Comparison of ENCODE assay signal across 18 cellular contexts in the genomic region with DNA sequence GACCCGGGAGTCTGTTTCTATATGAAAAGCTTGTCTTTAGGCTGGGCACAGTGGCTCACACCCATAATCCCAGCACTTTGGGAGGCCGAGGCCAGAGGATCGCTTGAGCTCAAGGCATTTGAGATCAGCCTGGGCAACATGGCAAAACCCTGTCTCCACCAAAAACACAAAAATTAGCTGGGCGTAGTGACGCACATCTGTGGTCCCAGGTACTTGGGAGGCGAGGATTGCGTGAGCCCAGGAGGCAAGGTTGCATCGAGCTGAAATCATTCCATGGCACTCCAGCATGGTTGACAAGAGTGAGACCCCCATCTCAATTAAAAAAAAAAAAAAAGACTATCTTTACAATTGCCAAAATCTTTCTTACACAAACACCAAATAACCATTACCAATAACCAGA. TPM values are rescaled to one million over a fixed set of nuclear protein-coding genes. Genes with fewer than 3 reads are reported as not detected.
DNase-seq lines count a peak whose midpoint lies in the region; ATAC-seq and TF ChIP-seq lines count a peak whose summit lies in the region.
"Had no signal": no experiment of that assay in that cellular context is flagged by ENCODE, and none has a peak within 500 bp of the region (broad histone marks: within the 10 kb centered on the region; RNA-seq: fewer than 3 reads in every experiment).

No MANE protein-coding gene starts in this region.

- no peaks in the 10 kb centered on the region for H3K9me3 Mint-ChIP-seq in activated naive CD4-positive, alpha-beta T cell treated with anti-CD3 and anti-CD28 coated beads, Interleukin-2, amount 50 U/mL, for 24 hours
- no peaks in the 10 kb centered on the region for H3K9me3 Mint-ChIP-seq in activated naive CD4-positive, alpha-beta T cell treated with anti-CD3 and anti-CD28 coated beads for 36 hours
- no peaks in the 10 kb centered on the region for H3K9me3 Mint-ChIP-seq in activated CD4-positive, alpha-beta memory T cell treated with anti-CD3 and anti-CD28 coated beads, Interleukin-2, amount 10 ng/mL, durations not matched to agents 7 days and 5 days
- no peaks in the 10 kb centered on the region for H3K9me3 Mint-ChIP-seq in immature natural killer cell
- H3K9me3 Mint-ChIP-seq in type B pancreatic cell: no peaks in the 10 kb centered on the region

- TF ChIP-seq CTCF in type B pancreatic cell (conservative IDR thresholded peaks at IDR 0.05): no peak
- TF ChIP-seq CTCF in foreskin keratinocyte (conservative IDR thresholded peaks at IDR 0.05): no peak

- POLR2A ChIA-PET in activated CD4-positive, alpha-beta memory T cell treated with anti-CD3 and anti-CD28 coated beads, Interleukin-2, amount 10 ng/mL, durations not matched to agents 7 days and 5 days (lab: Charles Lee): interaction anchor here (1.0 to 10.7 kb wide), 8 partner anchors 12 to 125 kb away, joined by 3 to 164 read pairs (median 8); a partner anchor contains a TSS

- H3K4me3 Mint-ChIP-seq in activated naive CD4-positive, alpha-beta T cell treated with anti-CD3 and anti-CD28 coated beads, Interleukin-2, amount 50 U/mL, for 24 hours: peak overlapping the region; percentile 30
- no peak overlapping the region for H3K4me3 Mint-ChIP-seq in activated naive CD4-positive, alpha-beta T cell treated with anti-CD3 and anti-CD28 coated beads for 36 hours
- peak overlapping the region; percentile 89 for H3K4me3 Mint-ChIP-seq in activated CD4-positive, alpha-beta memory T cell treated with anti-CD3 and anti-CD28 coated beads, Interleukin-2, amount 10 ng/mL, durations not matched to agents 7 days and 5 days
- H3K4me3 Mint-ChIP-seq in immature natural killer cell (peak overlapping the region in 2 of 5 donors; percentile 12 to 95), type B pancreatic cell (peak overlapping the region; percentile 93)

- H3K27me3 ChIP-seq in foreskin keratinocyte: no peaks in the 10 kb centered on the region

- CTCF ChIA-PET in activated naive CD4-positive, alpha-beta T cell treated with anti-CD3 and anti-CD28 coated beads for 36 hours (lab: Charles Lee): interaction anchor here (0.9 to 1.7 kb wide), 3 partner anchors 12 to 64 kb away, joined by 3 to 7 read pairs (median 4); a partner anchor contains a TSS
- CTCF ChIA-PET in activated CD4-positive, alpha-beta memory T cell treated with anti-CD3 and anti-CD28 coated beads, Interleukin-2, amount 10 ng/mL, durations not matched to agents 7 days and 5 days (lab: Charles Lee): interaction anchor here (0.6 to 3.3 kb wide), 5 partner anchors 12 to 63 kb away, joined by 3 to 17 read pairs (median 12); a partner anchor contains a TSS

- H3K27ac Mint-ChIP-seq in activated naive CD4-positive, alpha-beta T cell treated with anti-CD3 and anti-CD28 coated beads, Interleukin-2, amount 50 U/mL, for 24 hours: peak overlapping the region; percentile 69
- no peak overlapping the region for H3K27ac Mint-ChIP-seq in activated naive CD4-positive, alpha-beta T cell treated with anti-CD3 and anti-CD28 coated beads for 36 hours
- H3K27ac Mint-ChIP-seq in activated CD4-positive, alpha-beta memory T cell treated with anti-CD3 and anti-CD28 coated beads, Interleukin-2, amount 10 ng/mL, durations not matched to agents 7 days and 5 days: peak overlapping the region; percentile 88
- H3K27ac Mint-ChIP-seq in immature natural killer cell (peak overlapping the region; percentile 43 to 98 (median 94)), type B pancreatic cell (peak overlapping the region; percentile 98)

- peaks cover 82% of the 10 kb centered on the region for H3K4me1 Mint-ChIP-seq in activated naive CD4-positive, alpha-beta T cell treated with anti-CD3 and anti-CD28 coated beads, Interleukin-2, amount 50 U/mL, for 24 hours
- H3K4me1 Mint-ChIP-seq in activated naive CD4-positive, alpha-beta T cell treated with anti-CD3 and anti-CD28 coated beads for 36 hours (ENCODE audit: low read depth): peaks cover 73% of the 10 kb centered on the region
- H3K4me1 Mint-ChIP-seq in activated CD4-positive, alpha-beta memory T cell treated with anti-CD3 and anti-CD28 coated beads, Interleukin-2, amount 10 ng/mL, durations not matched to agents 7 days and 5 days: peaks cover 78% of the 10 kb centered on the region
- H3K4me1 Mint-ChIP-seq in immature natural killer cell (peaks cover 53 to 70% of the 10 kb centered on the region in 2 donors), type B pancreatic cell (ENCODE audit: unreplicated experiment) (peaks cover 17% of the 10 kb centered on the region)

- intact Hi-C loops in activated naive CD4-positive, alpha-beta T cell treated with anti-CD3 and anti-CD28 coated beads for 36 hours (cut with micrococcal nuclease): no loop called here

- no peak overlapping the region for H3K27ac ChIP-seq in foreskin keratinocyte
- H3K27ac ChIP-seq: psoas muscle had no signal

- no peak for DNase-seq in activated naive CD4-positive, alpha-beta T cell treated with anti-CD3 and anti-CD28 coated beads for 36 hours
- no peak for DNase-seq in activated CD4-positive, alpha-beta memory T cell treated with anti-CD3 and anti-CD28 coated beads, Interleukin-2, amount 10 ng/mL, durations not matched to agents 7 days and 5 days
- DNase-seq in immature natural killer cell (no peak), type B pancreatic cell (ENCODE audit: extremely low spot score, unreplicated experiment) (no peak), foreskin keratinocyte (no peak), NCI-H2196 (lab: John Stamatoyannopoulos, UW; ENCODE audit: unreplicated experiment) (no peak), D341Med (ENCODE audit: low spot score) (no peak)
- DNase-seq: DMS 273 treated with DMSO at 0.1 percent for 48 hours, hippocampal formation, left colon, NCI-H2081, psoas muscle had no signal

- no peaks in the 10 kb centered on the region for H3K27me3 Mint-ChIP-seq in activated naive CD4-positive, alpha-beta T cell treated with anti-CD3 and anti-CD28 coated beads, Interleukin-2, amount 50 U/mL, for 24 hours
- H3K27me3 Mint-ChIP-seq in activated naive CD4-positive, alpha-beta T cell treated with anti-CD3 and anti-CD28 coated beads for 36 hours (ENCODE audit: low read depth): no peaks in the 10 kb centered on the region
- H3K27me3 Mint-ChIP-seq in activated CD4-positive, alpha-beta memory T cell treated with anti-CD3 and anti-CD28 coated beads, Interleukin-2, amount 10 ng/mL, durations not matched to agents 7 days and 5 days: no peaks in the 10 kb centered on the region
- H3K27me3 Mint-ChIP-seq in immature natural killer cell (ENCODE audit: low read depth in 3 of 3) (peaks cover 0 to 15% (median 3%) of the 10 kb centered on the region in 3 donors), type B pancreatic cell (no peaks in the 10 kb centered on the region)

- no peak for ATAC-seq in foreskin keratinocyte
- ATAC-seq: activated CD4-positive, CD25-positive, alpha-beta regulatory T cell treated with anti-CD3 and anti-CD28 coated beads, Interleukin-2, amount 50 U/mL, for 24 hours; esophagus mucosa; left colon; psoas muscle had no signal

- H3K4me1 ChIP-seq in foreskin keratinocyte: peaks cover 45% of the 10 kb centered on the region

- no peaks in the 10 kb centered on the region for H3K36me3 Mint-ChIP-seq in activated naive CD4-positive, alpha-beta T cell treated with anti-CD3 and anti-CD28 coated beads, Interleukin-2, amount 50 U/mL, for 24 hours
- H3K36me3 Mint-ChIP-seq in activated naive CD4-positive, alpha-beta T cell treated with anti-CD3 and anti-CD28 coated beads for 36 hours (ENCODE audit: low read depth): no peaks in the 10 kb centered on the region
- H3K36me3 Mint-ChIP-seq in activated CD4-positive, alpha-beta memory T cell treated with anti-CD3 and anti-CD28 coated beads, Interleukin-2, amount 10 ng/mL, durations not matched to agents 7 days and 5 days (ENCODE audit: low read depth): peaks cover 6% of the 10 kb centered on the region
- H3K36me3 Mint-ChIP-seq in immature natural killer cell: no peaks in the 10 kb centered on the region
- no peaks in the 10 kb centered on the region for H3K36me3 Mint-ChIP-seq in type B pancreatic cell

RNA-seq across cellular contexts. Expression of a gene that starts 22.7 kb away (rescaled TPM):
- total RNA-seq in activated naive CD4-positive, alpha-beta T cell treated with anti-CD3 and anti-CD28 coated beads for 36 hours: 10 to 100 TPM; 17.8 to 18.2 TPM
- 10 to 100 TPM; 47.3 to 53.9 TPM for total RNA-seq in activated CD4-positive, alpha-beta memory T cell treated with anti-CD3 and anti-CD28 coated beads, Interleukin-2, amount 10 ng/mL, durations not matched to agents 7 days and 5 days
- 10 to 100 TPM; 24.0 to 45.4 (median 34.0) TPM for polyA plus RNA-seq in immature natural killer cell
- 19.9 and 38.7 TPM in 2 replicates for total RNA-seq in type B pancreatic cell (ENCODE audit: low replicate concordance)
- 22.1 and 23.6 TPM in 2 replicates for total RNA-seq in foreskin keratinocyte
- polyA plus RNA-seq in foreskin keratinocyte: 6.1 and 7.0 TPM in 2 replicates

RNA-seq across cellular contexts. Expression of a gene that starts 33.5 kb away (rescaled TPM):
- total RNA-seq in activated naive CD4-positive, alpha-beta T cell treated with anti-CD3 and anti-CD28 coated beads for 36 hours: 10 to 100 TPM; 31.5 to 33.0 TPM
- total RNA-seq in activated CD4-positive, alpha-beta memory T cell treated with anti-CD3 and anti-CD28 coated beads, Interleukin-2, amount 10 ng/mL, durations not matched to agents 7 days and 5 days: 10 to 100 TPM; 25.6 to 25.9 TPM
- polyA plus RNA-seq in immature natural killer cell (10 to 100 TPM; 11.0 to 17.8 (median 13.8) TPM), foreskin keratinocyte (5.8 and 7.2 TPM in 2 replicates)
- total RNA-seq in type B pancreatic cell (ENCODE audit: low replicate concordance) (8.3 and 12.4 TPM in 2 replicates), foreskin keratinocyte (9.6 and 11.0 TPM in 2 replicates)

RNA-seq across cellular contexts. Expression of a gene that starts 35.3 kb away (rescaled TPM):
- not detected for total RNA-seq in activated naive CD4-positive, alpha-beta T cell treated with anti-CD3 and anti-CD28 coated beads for 36 hours
- not detected for total RNA-seq in activated CD4-positive, alpha-beta memory T cell treated with anti-CD3 and anti-CD28 coated beads, Interleukin-2, amount 10 ng/mL, durations not matched to agents 7 days and 5 days
- polyA plus RNA-seq in immature natural killer cell: not detected
- total RNA-seq in type B pancreatic cell (ENCODE audit: low replicate concordance): not detected in 2 replicates
- total RNA-seq in foreskin keratinocyte: not detected in 2 replicates
- polyA plus RNA-seq in foreskin keratinocyte: not detected in 2 replicates
- total RNA-seq: chondrocyte, esophagus mucosa, left colon, psoas muscle, subcutaneous adipose tissue had no signal
- polyA plus RNA-seq: AG04450, psoas muscle had no signal

RNA-seq across cellular contexts. Expression of a gene that starts 55.9 kb away (rescaled TPM):
- total RNA-seq in activated naive CD4-positive, alpha-beta T cell treated with anti-CD3 and anti-CD28 coated beads for 36 hours: 10 to 100 TPM; 33.0 to 35.2 TPM
- total RNA-seq in activated CD4-positive, alpha-beta memory T cell treated with anti-CD3 and anti-CD28 coated beads, Interleukin-2, amount 10 ng/mL, durations not matched to agents 7 days and 5 days: 10 to 100 TPM; 13.4 to 14.0 TPM
- polyA plus RNA-seq in immature natural killer cell: 1 to 10 TPM; 2.1 to 4.7 (median 3.3) TPM
- total RNA-seq in type B pancreatic cell (ENCODE audit: low replicate concordance): 18.8 and 24.9 TPM in 2 replicates
- 28.1 and 29.7 TPM in 2 replicates for total RNA-seq in foreskin keratinocyte
- 33.1 and 34.5 TPM in 2 replicates for polyA plus RNA-seq in foreskin keratinocyte
